Comparison of ENCODE assay signal across 13 cellular contexts in genomic region chr7:1861799-1862458, GRCh38.
"Had no signal": no experiment of that assay in that cellular context is flagged by ENCODE, and none has a peak within 500 bp of the region (broad histone marks: within the 10 kb centered on the region; RNA-seq: fewer than 3 reads in every experiment).

No MANE protein-coding gene starts in this region.

- H3K27me3 ChIP-seq: thyroid gland had no signal

- H3K9ac ChIP-seq: parathyroid adenoma had no signal

- H3K27ac ChIP-seq: parathyroid adenoma, thyroid gland had no signal

- DNase-seq: activated CD4-positive, alpha-beta T cell treated with anti-CD3 and anti-CD28 coated beads, Interleukin-2, amount 10 ng/mL, durations not matched to agents 24 days and 14 days; activated CD4-positive, CD25-positive, alpha-beta regulatory T cell; activated CD8-positive, alpha-beta memory T cell treated with anti-CD3 and anti-CD28 coated beads for 24 hours; activated naive CD8-positive, alpha-beta T cell treated with anti-CD3 and anti-CD28 coated beads, Interleukin-2, amount 10 ng/mL, durations not matched to agents 7 days and 5 days; anterior cingulate cortex; dermis blood vessel endothelial cell; endodermal cell; erythroblast; glutamatergic neuron; immature natural killer cell; thyroid gland had no signal

- H3K9me3 ChIP-seq: thyroid gland had no signal

- H3K36me3 ChIP-seq: thyroid gland had no signal

- H3K4me1 ChIP-seq: parathyroid adenoma, thyroid gland had no signal

- H2AFZ ChIP-seq: parathyroid adenoma had no signal

- H3K4me3 ChIP-seq: lung, thyroid gland had no signal
